Comparison of ENCODE assay signal across 20 cellular contexts in genomic region chr6:107987805-107988204, GRCh38. TPM values are rescaled to one million over a fixed set of nuclear protein-coding genes. Genes with fewer than 3 reads are reported as not detected.
DNase-seq lines count a peak whose midpoint lies in the region; FAIRE-seq and TF ChIP-seq lines count a peak whose summit lies in the region.
"Had no signal": no experiment of that assay in that cellular context is flagged by ENCODE, and none has a peak within 500 bp of the region (broad histone marks: within the 10 kb centered on the region; RNA-seq: fewer than 3 reads in every experiment).

No MANE protein-coding gene starts in this region.

- POLR2A ChIA-PET in H1 (lab: Charles Lee; ENCODE audit: partially characterized antibody), result no interaction called here

- TF ChIP-seq RAD21 in H1 (IDR thresholded peaks at IDR 0.05 in 1 of 2, conservative IDR thresholded peaks at IDR 0.05 in 1 of 2; ENCODE audit: low read depth in 2 of 2, low read length in 2 of 2), result no peak

- H2AFZ ChIP-seq in H1 (ENCODE audit: low read length), result no peak overlapping the region

- FAIRE-seq in H1 (lab: Jason Lieb, UNC), result peak; percentile 57
- FAIRE-seq: A204.1, D721Med, GM12892, GM18507 had no signal

- H3K23ac ChIP-seq in H1 (ENCODE audit: insufficient read length), result no peak overlapping the region

- no peak for TF ChIP-seq CTCF in H1 (IDR thresholded peaks at IDR 0.05; ENCODE audit: control extremely low read depth in 1 of 3, insufficient read depth in 1 of 3, low read depth in 1 of 3, low read length in 3 of 3)

- peak overlapping the region; percentile 86 for H2BK120ac ChIP-seq in H1 (replicated peaks; ENCODE audit: low read depth, low read length)

- H3K56ac ChIP-seq in H1 (replicated peaks; ENCODE audit: insufficient read length, low read depth, low read length), result no peak overlapping the region

- DNase-seq in H1 (ENCODE audit: low read depth in 1 of 2, low spot score in 2 of 2) (no peak), T-helper 1 cell (no peak), GM19240 (ENCODE audit: insufficient read length, low spot score) (no peak), CD1c-positive myeloid dendritic cell (ENCODE audit: extremely low spot score) (no peak)
- DNase-seq in activated effector memory CD4-positive, alpha-beta T cell treated with anti-CD3 and anti-CD28 coated beads, Interleukin-2, amount 50 U/mL, for 16 hours, result no peak
- DNase-seq: ACHN; BE2C; C1 segment of cervical spinal cord; Caco-2; CD4-positive, alpha-beta T cell; GDM1; GOT3; KBM-7 had no signal

- 58% methylated on average over 3 of the region's 3 CpGs; no CpG with 5 or more reads in 1 of the 2 experiments for WGBS in H1 (ENCODE audit: extremely low coverage in 1 of 2, insufficient coverage in 1 of 2, insufficient read length in 1 of 2, insufficient replicate concordance in 2 of 2, low coverage in 1 of 2, low lambda C conversion rate in 2 of 2, missing lambda C conversion rate in 1 of 2), 2 experiments

- peak overlapping the region; percentile 11; the same call in 1 of the 2 replicates for H3K4me3 ChIP-seq in HUES48 (ENCODE audit: low read depth, low read length)
- H3K4me3 ChIP-seq in H1 (ENCODE audit: extremely low read depth in 1 of 4, insufficient read depth in 2 of 4, low read depth in 3 of 4, low read length in 4 of 4), result peak overlapping the region in 1 of 4 experiments; percentile 38; a peak in 1 of 8 replicates
- H3K4me3 ChIP-seq in iPS-20b (ENCODE audit: low read length), result peak overlapping the region; percentile 52; the same call in 1 of the 2 replicates
- H3K4me3 ChIP-seq: HAP-1 had no signal

- H3K27me3 ChIP-seq in HUES48 (ENCODE audit: control insufficient read depth, insufficient read depth, low read length), result no peaks in the 10 kb centered on the region
- H3K27me3 ChIP-seq in H1 (replicated peaks in 1 of 4; ENCODE audit: control insufficient read depth in 3 of 4, extremely low read depth in 1 of 4, insufficient read depth in 3 of 4, low read length in 3 of 4), result no peaks in the 10 kb centered on the region
- no peaks in the 10 kb centered on the region for H3K27me3 ChIP-seq in iPS-20b (ENCODE audit: insufficient read depth, low read length)
- H3K27me3 ChIP-seq: BE2C had no signal

- H2BK12ac ChIP-seq in H1 (ENCODE audit: low read depth, low read length), result no peak overlapping the region

- H3K9me3 ChIP-seq in HUES48 (ENCODE audit: control insufficient read depth, insufficient read depth, low read length), result no peaks in the 10 kb centered on the region
- no peaks in the 10 kb centered on the region for H3K9me3 ChIP-seq in H1 (ENCODE audit: insufficient read depth in 2 of 2, low read depth in 1 of 2, low read length in 1 of 2)
- no peaks in the 10 kb centered on the region for H3K9me3 ChIP-seq in iPS-20b (ENCODE audit: insufficient read depth, low read depth, low read length)
- H3K9me3 ChIP-seq: BE2C, Caco-2, HAP-1 had no signal

- 0 out of 2 replicates have a peak overlapping the region, but pooled peaks have one; percentile 71 for H2AK5ac ChIP-seq in H1 (ENCODE audit: low read depth, low read length)

- no peaks in the 10 kb centered on the region for H3K23me2 ChIP-seq in H1 (ENCODE audit: low read depth, low read length)

- no peak for TF ChIP-seq EP300 in H1 (IDR thresholded peaks at IDR 0.05; ENCODE audit: borderline replicate concordance in 1 of 2, low read depth in 2 of 2, low read length in 2 of 2)

- peak overlapping the region; percentile 3 for H4K91ac ChIP-seq in H1 (replicated peaks; ENCODE audit: insufficient read length, low read length)

- H3K79me2 ChIP-seq in H1 (ENCODE audit: control insufficient read depth in 1 of 2, insufficient read depth in 2 of 2, low read length in 2 of 2), result no peaks in the 10 kb centered on the region

- no peaks in the 10 kb centered on the region for H3K36me3 ChIP-seq in HUES48 (ENCODE audit: control insufficient read depth, insufficient read depth, low read length)
- H3K36me3 ChIP-seq in H1 (ENCODE audit: control insufficient read depth in 2 of 4, insufficient read depth in 4 of 4, low read length in 3 of 4), result no peaks in the 10 kb centered on the region
- H3K36me3 ChIP-seq in iPS-20b (ENCODE audit: insufficient read depth, low read depth, low read length), result no peaks in the 10 kb centered on the region
- H3K36me3 ChIP-seq: BE2C, HAP-1 had no signal

- no peak overlapping the region for H3K4ac ChIP-seq in H1 (replicated peaks; ENCODE audit: insufficient read length, low read depth, low read length)

- H3K4me1 ChIP-seq in HUES48 (ENCODE audit: control insufficient read depth, insufficient read depth, low read length) (peaks cover 36% of the 10 kb centered on the region), H1 (replicated peaks in 1 of 4; ENCODE audit: control insufficient read depth in 3 of 4, insufficient read depth in 4 of 4, low read length in 3 of 4) (peaks cover 0 to 19% (median 10%) of the 10 kb centered on the region in 4 experiments; a peak in 6 of 7 replicates), iPS-20b (ENCODE audit: insufficient read depth, low read length) (peaks cover 29% of the 10 kb centered on the region; the same call in 1 of the 2 replicates)
- H3K4me1 ChIP-seq: BE2C, HAP-1 had no signal

- no peak overlapping the region for H3K14ac ChIP-seq in H1 (ENCODE audit: insufficient read length)

- H3K18ac ChIP-seq in H1 (ENCODE audit: extremely low read depth, low read length), result no peak overlapping the region; the same call in 1 of the 2 replicates

- TF ChIP-seq POLR2A in H1 (IDR thresholded peaks at IDR 0.05; ENCODE audit: control extremely low read depth in 1 of 2, low read depth in 2 of 2, low read length in 2 of 2), result no peak

- H3K9ac ChIP-seq in HUES48 (ENCODE audit: low read depth, low read length) (peak overlapping the region; percentile 29; the same call in 1 of the 2 replicates), H1 (replicated peaks in 1 of 4; ENCODE audit: extremely low read depth in 1 of 4, low read depth in 3 of 4, low read length in 3 of 4) (no peak overlapping the region; a peak in 1 of 7 replicates), iPS-20b (ENCODE audit: low read depth, low read length) (peak overlapping the region; percentile 46; the same call in 1 of the 2 replicates)

- H2BK20ac ChIP-seq in H1 (ENCODE audit: low read length), result no peak overlapping the region

- H3K4me2 ChIP-seq in H1 (ENCODE audit: insufficient read depth in 1 of 2, low read depth in 2 of 2, low read length in 2 of 2), result peak overlapping the region; percentile 46 to 55; a peak in 3 of 4 replicates

- H2BK15ac ChIP-seq in H1 (ENCODE audit: low read length), result no peak overlapping the region

- H2BK5ac ChIP-seq in H1 (ENCODE audit: low read depth, low read length), result no peak overlapping the region

- no peak overlapping the region for H4K8ac ChIP-seq in H1 (ENCODE audit: extremely low read depth, insufficient read depth, low read length)

- no peaks in the 10 kb centered on the region for H3K79me1 ChIP-seq in H1 (ENCODE audit: low read depth, low read length)

- CTCF ChIA-PET in H1 (lab: Charles Lee; ENCODE audit: partially characterized antibody), result no interaction called here

- H3K27ac ChIP-seq in HUES48 (ENCODE audit: low read depth, low read length), result peak overlapping the region; percentile 90
- H3K27ac ChIP-seq in H1 (ENCODE audit: low read depth, low read length), result no peak overlapping the region
- no peak overlapping the region for H3K27ac ChIP-seq in iPS-20b (ENCODE audit: low read length)

- no peak overlapping the region for H4K5ac ChIP-seq in H1 (ENCODE audit: insufficient read length, low read depth, low read length)

- no peaks in the 10 kb centered on the region for H4K20me1 ChIP-seq in H1 (replicated peaks in 1 of 2; ENCODE audit: control insufficient read depth in 1 of 2, insufficient read depth in 2 of 2, low read length in 2 of 2)

TF ChIP-seq in H1, 55 proteins besides CTCF, POLR2A, EP300 and RAD21 (continues in another document):
- TF ChIP-seq ATF2 (IDR thresholded peaks at IDR 0.05; ENCODE audit: low read length) (no peak), ASH2L (IDR thresholded peaks at IDR 0.05; ENCODE audit: low read length) (no peak), SIN3A (conservative IDR thresholded peaks at IDR 0.05 in 1 of 2, IDR thresholded peaks at IDR 0.05 in 1 of 2; ENCODE audit: low read depth in 1 of 2, low read length in 2 of 2) (no peak), BRCA1 (IDR thresholded peaks at IDR 0.05; ENCODE audit: low read depth, low read length) (no peak), GTF2F1 (IDR thresholded peaks at IDR 0.05; ENCODE audit: borderline replicate concordance, low read depth, low read length) (no peak), NANOG (IDR thresholded peaks at IDR 0.05; ENCODE audit: insufficient read depth, low read depth, low read length, poor library complexity, severe bottlenecking) (no peak)

RNA-seq across cellular contexts. Expression of gene SEC63, which starts 29.8 kb away (rescaled TPM):
- 106 and 121 TPM in 2 replicates for total RNA-seq in H1 (2021; fragmentation: NEBNext Ultra II Directional; extraction: Animal tissue kit (Norgen Biotek cat#: 25700))
- polyA plus RNA-seq in H1 (2011; rRNA removed), result 8.5 and 17.3 TPM in 2 replicates
- 17.8 TPM for polyA plus RNA-seq in H1 (2011; cell fraction: cytosol; rRNA removed)
- 7.2 TPM for polyA plus RNA-seq in H1 (2011; cell fraction: nucleus; rRNA removed)
- polyA plus RNA-seq in H1 (2012, experiment 1 of 2), result 28.2 to 101 TPM (median 32.7 TPM) in 4 replicates
- polyA plus RNA-seq in H1 (2012, experiment 2 of 2), result 3.3 TPM
- polyA plus RNA-seq in H1 (2013, experiment 1 of 2), result 69.2 TPM
- 85.0 TPM for polyA plus RNA-seq in H1 (2013, experiment 2 of 2)
- 12.0 and 17.1 TPM in 2 replicates for polyA minus RNA-seq in H1 (2011; rRNA and poly(A)+ RNA removed)
- polyA minus RNA-seq in H1 (2011; cell fraction: cytosol; rRNA and poly(A)+ RNA removed), result 20.1 TPM
- 44.5 TPM for polyA minus RNA-seq in H1 (2011; cell fraction: nucleus; rRNA and poly(A)+ RNA removed)

Comparison
In these comparisons a context has a peak if more than half of its experiments do, and no peak if none do; other contexts are left out.
1. H3K9ac ChIP-seq: peak in HUES48 (single experiment) and iPS-20b (single experiment); none in H1 (0 of 4).